11 cellular contexts compared by ENCODE assay signal in the genomic region with DNA sequence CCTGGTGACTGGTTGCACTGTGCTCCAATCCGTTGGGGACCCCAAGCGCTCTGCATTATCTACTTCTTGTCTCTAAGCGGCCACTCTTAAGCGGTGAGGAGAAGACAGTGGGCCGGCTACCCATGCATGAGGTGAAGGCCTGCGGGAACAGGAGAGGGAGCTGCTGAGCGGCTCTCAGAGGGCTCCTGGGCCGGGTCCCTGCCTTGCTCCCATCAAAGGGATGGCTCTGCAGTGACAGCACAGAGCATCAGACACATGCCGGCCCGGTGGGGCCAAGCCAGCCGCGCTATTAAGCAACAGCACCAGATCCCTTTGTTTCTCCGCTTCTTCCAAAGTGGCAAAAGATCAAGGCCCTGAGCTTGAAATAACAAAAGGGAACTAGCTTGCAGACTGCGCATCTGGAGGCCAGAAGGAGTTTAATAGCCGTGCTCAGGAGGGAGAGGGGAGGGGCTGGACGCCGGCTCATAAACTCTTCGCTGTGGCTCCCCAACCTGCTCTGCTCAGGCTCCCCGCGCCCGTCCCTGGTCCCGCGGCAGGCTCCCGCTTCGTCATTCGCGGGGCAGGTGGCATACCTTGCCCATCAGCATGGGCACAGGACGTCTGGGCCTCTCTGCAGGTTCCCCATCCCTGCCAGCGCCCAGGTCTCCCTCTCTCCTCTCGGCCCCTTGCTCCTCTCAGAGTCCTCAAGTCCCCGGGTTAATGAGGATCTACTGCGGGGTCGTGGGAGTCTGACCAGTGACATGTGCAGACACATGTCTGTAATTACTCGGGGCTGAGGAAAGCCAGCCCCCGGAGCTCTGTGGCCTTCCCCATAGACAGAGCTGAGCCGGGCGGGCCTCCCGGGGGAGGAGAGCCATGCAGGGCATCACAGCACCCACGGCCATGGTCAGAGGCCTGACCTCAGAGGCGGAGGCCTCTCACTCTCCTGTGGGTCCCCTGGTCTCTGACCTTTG.
DNase-seq lines count a peak whose midpoint lies in the region; ATAC-seq, FAIRE-seq and TF ChIP-seq lines count a peak whose summit lies in the region.
"Had no signal": no experiment of that assay in that cellular context is flagged by ENCODE, and none has a peak within 500 bp of the region (broad histone marks: within the 10 kb centered on the region; RNA-seq: fewer than 3 reads in every experiment).

No MANE protein-coding gene starts in this region.

- no peak overlapping the region for H3K23ac ChIP-seq in IMR-90 (ENCODE audit: low read depth, low read length)
- no peak overlapping the region for H3K23ac ChIP-seq in mesendoderm (ENCODE audit: low read length)

- TF ChIP-seq CTCF in AG04449 (IDR thresholded peaks at IDR 0.05; ENCODE audit: insufficient read depth, low read length, missing control alignments): peak; percentile 66
- TF ChIP-seq CTCF in IMR-90 (conservative IDR thresholded peaks at IDR 0.05; ENCODE audit: low read depth, low read length): no peak

- no peak for TF ChIP-seq RAD21 in IMR-90 (IDR thresholded peaks at IDR 0.05; ENCODE audit: low read length)

- H4K8ac ChIP-seq in IMR-90 (ENCODE audit: low read depth in 2 of 2, low read length in 2 of 2) (no peak overlapping the region), mesendoderm (ENCODE audit: low read depth, low read length) (no peak overlapping the region)

- H3K56ac ChIP-seq in IMR-90 (ENCODE audit: extremely low read depth, insufficient read depth, low read length): no peak overlapping the region
- H3K56ac ChIP-seq in mesendoderm (ENCODE audit: low read length): no peak overlapping the region

- ATAC-seq in IMR-90 (ENCODE audit: low read depth) (peak; percentile 10; the same call in 1 of the 2 replicates), GM21526 (IDR thresholded peaks at IDR 0.05; ENCODE audit: low FRiP score, unreplicated experiment) (no peak), HG03432 (IDR thresholded peaks at IDR 0.05; ENCODE audit: unreplicated experiment) (no peak)

- FAIRE-seq in endometrium (lab: Jason Lieb, UNC): peak; percentile 91
- FAIRE-seq: GM18507 had no signal

- no peak overlapping the region for H2BK20ac ChIP-seq in IMR-90 (ENCODE audit: low read depth, low read length)

- H3K9me1 ChIP-seq in IMR-90 (ENCODE audit: insufficient read depth, low read length): no peaks in the 10 kb centered on the region

- H3K36me3 ChIP-seq in IMR-90 (ENCODE audit: control insufficient read depth, insufficient read depth, low read length) (no peaks in the 10 kb centered on the region), mesendoderm (ENCODE audit: control insufficient read depth, insufficient read depth, low read length) (no peaks in the 10 kb centered on the region)

- no peaks in the 10 kb centered on the region; the same call in 1 of the 2 replicates for H3K4me1 ChIP-seq in IMR-90 (ENCODE audit: control insufficient read depth, insufficient read depth, low read length)
- no peaks in the 10 kb centered on the region for H3K4me1 ChIP-seq in mesendoderm (ENCODE audit: control insufficient read depth, low read depth, low read length)

- no peak overlapping the region for H2AFZ ChIP-seq in IMR-90 (replicated peaks; ENCODE audit: low read length, poor library complexity)

- H3K14ac ChIP-seq in IMR-90 (replicated peaks; ENCODE audit: low read depth, low read length): no peak overlapping the region

- no peaks in the 10 kb centered on the region for H3K9me3 ChIP-seq in IMR-90 (ENCODE audit: control insufficient read depth, insufficient read depth, low read length)

- H3K79me1 ChIP-seq in IMR-90 (ENCODE audit: low read depth in 1 of 2, low read length in 2 of 2) (no peaks in the 10 kb centered on the region), mesendoderm (ENCODE audit: low read length) (no peaks in the 10 kb centered on the region)

- H2BK5ac ChIP-seq in IMR-90 (ENCODE audit: low read depth, low read length, poor library complexity, severe bottlenecking) (no peak overlapping the region), mesendoderm (ENCODE audit: low read length) (no peak overlapping the region)

- H2AK5ac ChIP-seq in IMR-90 (ENCODE audit: low read depth, low read length): no peak overlapping the region; the same call in 1 of the 2 replicates
- no peak overlapping the region for H2AK5ac ChIP-seq in mesendoderm (ENCODE audit: low read length)

- dilution Hi-C loops in IMR-90 (cut with HindIII; ENCODE audit: low sequenced_read_pairs, unreplicated experiment): no loop called here

- H3K9ac ChIP-seq in IMR-90 (ENCODE audit: low read depth, low read length): no peak overlapping the region
- H3K9ac ChIP-seq in mesendoderm (ENCODE audit: low read length): no peak overlapping the region

- H2AK9ac ChIP-seq in IMR-90 (replicated peaks; ENCODE audit: low read depth, low read length, poor library complexity): no peak overlapping the region

- CTCF ChIA-PET in AG04449 (lab: Yijun Ruan, JAX) (interaction anchor here (1.1 to 3.8 kb wide), 5 partner anchors 10 to 262 kb away, joined by 3 to 33 read pairs (median 8); no protein-coding TSS in a partner anchor), IMR-90 (lab: Yijun Ruan, JAX) (interaction anchor here (1.7 kb wide), 1 partner anchor 10 kb away, joined by 9 read pairs; no protein-coding TSS in a partner anchor)

- peaks cover 2% of the 10 kb centered on the region; the same call in 1 of the 2 replicates for H3K27me3 ChIP-seq in IMR-90 (ENCODE audit: control insufficient read depth, insufficient read depth, low read length)
- no peaks in the 10 kb centered on the region for H3K27me3 ChIP-seq in mesendoderm (ENCODE audit: insufficient read depth, low read length, poor library complexity)

- H4K91ac ChIP-seq in IMR-90 (ENCODE audit: insufficient read depth, low read depth, low read length): no peak overlapping the region

- H2BK15ac ChIP-seq in IMR-90 (ENCODE audit: low read depth, low read length) (no peak overlapping the region), mesendoderm (replicated peaks; ENCODE audit: low read depth) (no peak overlapping the region)

- H3K18ac ChIP-seq in IMR-90 (ENCODE audit: low read depth, low read length) (no peak overlapping the region), mesendoderm (ENCODE audit: low read length) (no peak overlapping the region)

- 49% methylated on average over 12 of the region's 40 CpGs; no CpG with 5 or more reads in 1 of the 2 experiments for WGBS in IMR-90 (ENCODE audit: extremely low coverage in 2 of 2, insufficient read length in 1 of 2), 2 experiments
- WGBS in mesendoderm (ENCODE audit: extremely low coverage, insufficient coverage, low lambda C conversion rate): no CpG with 5 or more reads among the region's 40 CpGs

- H3K79me2 ChIP-seq in mesendoderm (ENCODE audit: control insufficient read depth, insufficient read depth, low read length): no peaks in the 10 kb centered on the region

- H3K4ac ChIP-seq in IMR-90 (ENCODE audit: low read depth, low read length) (no peak overlapping the region), mesendoderm (ENCODE audit: low read depth, low read length) (no peak overlapping the region)

- BruUV-seq in IMR-90 (replicated peaks; lab: Mats Ljungman, UMichigan): no TSS peak

- no peaks in the 10 kb centered on the region; the same call in 1 of the 2 replicates for H4K20me1 ChIP-seq in IMR-90 (ENCODE audit: insufficient read depth, low read length)

- TF ChIP-seq POLR2A in IMR-90 (IDR thresholded peaks at IDR 0.05; ENCODE audit: low read depth, low read length): no peak

- DNase-seq in AG04449 (ENCODE audit: low read depth, low spot score) (no peak), IMR-90 (peak; percentile 21), mesendoderm (peak; percentile 67)
- DNase-seq in activated CD4-positive, CD25-positive, alpha-beta regulatory T cell treated with anti-CD3 and anti-CD28 coated beads, Interleukin-2, amount 50 U/mL, for 72 hours: no peak
- no peak for DNase-seq in stimulated activated CD8-positive, alpha-beta memory T cell treated with anti-CD3 and anti-CD28 coated beads, Interleukin-4, amount 100 ng/mL, for 48 hours
- DNase-seq: CD4-positive, alpha-beta memory T cell; NCI-H226 had no signal

- H4K5ac ChIP-seq in IMR-90 (ENCODE audit: low read depth, low read length) (no peak overlapping the region), mesendoderm (ENCODE audit: low read length) (no peak overlapping the region)

- no peak overlapping the region for H3K27ac ChIP-seq in IMR-90 (ENCODE audit: insufficient read depth, low read length)
- no peak overlapping the region for H3K27ac ChIP-seq in mesendoderm (ENCODE audit: low read depth, low read length)

- H3K4me3 ChIP-seq in AG04449 (ENCODE audit: low read depth, low read length) (no peak overlapping the region), IMR-90 (ENCODE audit: insufficient read depth, low read depth, low read length) (no peak overlapping the region), mesendoderm (ENCODE audit: low read length) (no peak overlapping the region)

- H3K4me2 ChIP-seq in IMR-90 (ENCODE audit: low read depth, low read length) (no peak overlapping the region), mesendoderm (ENCODE audit: low read length) (no peak overlapping the region)

- intact Hi-C loops in IMR-90 (cut with micrococcal nuclease): loop anchor here (10.0 kb wide), 1 partner anchor 161 kb away; no protein-coding TSS in a partner anchor

- POLR2A ChIA-PET in AG04449 (lab: Yijun Ruan, JAX) (no interaction called here), IMR-90 (lab: Charles Lee; ENCODE audit: unreplicated experiment) (no interaction called here)

- H2BK120ac ChIP-seq in IMR-90 (ENCODE audit: low read depth, low read length): no peak overlapping the region
- H2BK120ac ChIP-seq in mesendoderm (ENCODE audit: low read depth, low read length): no peak overlapping the region

- in situ Hi-C loops in IMR-90 (cut with MboI; ENCODE audit: low sequenced_read_pairs): no loop called here

TF ChIP-seq in IMR-90, 13 proteins besides CTCF, POLR2A, EP300 and RAD21 (continues in another document):
- TF ChIP-seq BHLHE40 (IDR thresholded peaks at IDR 0.05; ENCODE audit: low read depth, low read length) (no peak), USF2 (IDR thresholded peaks at IDR 0.05; ENCODE audit: low read depth, low read length) (no peak), MXI1 (IDR thresholded peaks at IDR 0.05; ENCODE audit: borderline replicate concordance, low read depth, low read length) (no peak), SMC3 (IDR thresholded peaks at IDR 0.05; ENCODE audit: low read depth, low read length) (no peak), CEBPB (IDR thresholded peaks at IDR 0.05; ENCODE audit: low read depth, low read length) (no peak), MAFK (IDR thresholded peaks at IDR 0.05; ENCODE audit: low read depth, low read length) (no peak)

Comparison
In these comparisons a context has a peak if more than half of its experiments do, and no peak if none do; other contexts are left out.
1. DNase-seq: peak in IMR-90 (single experiment) and mesendoderm (single experiment); none in AG04449 (single experiment), activated CD4-positive, CD25-positive, alpha-beta regulatory T cell treated with anti-CD3 and anti-CD28 coated beads, Interleukin-2, amount 50 U/mL, for 72 hours (single experiment) and stimulated activated CD8-positive, alpha-beta memory T cell treated with anti-CD3 and anti-CD28 coated beads, Interleukin-4, amount 100 ng/mL, for 48 hours (single experiment).